Comparison of ENCODE assay signal across 21 cellular contexts in genomic region chr5:1476967-1477310, GRCh38. TPM values are rescaled to one million over a fixed set of nuclear protein-coding genes. Genes with fewer than 3 reads are reported as not detected.
"Had no signal": no experiment of that assay in that cellular context is flagged by ENCODE, and none has a peak within 500 bp of the region (broad histone marks: within the 10 kb centered on the region; RNA-seq: fewer than 3 reads in every experiment).

No MANE protein-coding gene starts in this region.

- H3K27me3 ChIP-seq: foreskin keratinocyte had no signal

- H3K9me3 Mint-ChIP-seq: activated CD4-positive, alpha-beta T cell treated with anti-CD3 and anti-CD28 coated beads, Interleukin-2, amount 10 ng/mL, durations not matched to agents 7 days and 5 days; activated naive CD4-positive, alpha-beta T cell treated with anti-CD3 and anti-CD28 coated beads, Interleukin-2, amount 50 U/mL, for 72 hours; activated T-cell treated with anti-CD3 and anti-CD28 coated beads, Interleukin-2, amount 50 U/mL, for 72 hours; brain; central memory CD8-positive, alpha-beta T cell; naive B cell; WTC11 had no signal

- H3K27ac ChIP-seq: foreskin keratinocyte had no signal

- ATAC-seq: activated naive CD4-positive, alpha-beta T cell treated with anti-CD3 and anti-CD28 coated beads, Interleukin-2, amount 50 U/mL, for 72 hours; activated T-cell treated with anti-CD3 and anti-CD28 coated beads, Interleukin-2, amount 50 U/mL, for 72 hours; foreskin keratinocyte; stimulated activated naive CD8-positive, alpha-beta T cell treated with anti-CD3 and anti-CD28 coated beads, Interleukin-15, Interleukin-2, amounts not matched to agents 100 U/mL and 50 U/mL, for 24 hours; WTC11 had no signal

- H3K4me1 ChIP-seq: foreskin keratinocyte had no signal

- H3K4me3 ChIP-seq: coronary artery, skin epidermis had no signal

- H3K27ac Mint-ChIP-seq: activated CD4-positive, alpha-beta T cell treated with anti-CD3 and anti-CD28 coated beads, Interleukin-2, amount 10 ng/mL, durations not matched to agents 7 days and 5 days; activated naive CD4-positive, alpha-beta T cell treated with anti-CD3 and anti-CD28 coated beads, Interleukin-2, amount 50 U/mL, for 72 hours; activated T-cell treated with anti-CD3 and anti-CD28 coated beads, Interleukin-2, amount 50 U/mL, for 72 hours; brain; WTC11 had no signal

- H3K36me3 Mint-ChIP-seq: activated naive CD4-positive, alpha-beta T cell treated with anti-CD3 and anti-CD28 coated beads, Interleukin-2, amount 50 U/mL, for 72 hours had no signal

- H3K27me3 Mint-ChIP-seq: activated CD4-positive, alpha-beta T cell treated with anti-CD3 and anti-CD28 coated beads, Interleukin-2, amount 10 ng/mL, durations not matched to agents 7 days and 5 days; central memory CD8-positive, alpha-beta T cell; naive B cell had no signal

- H3K4me1 Mint-ChIP-seq: brain had no signal

- H3K4me3 Mint-ChIP-seq: activated CD4-positive, alpha-beta T cell treated with anti-CD3 and anti-CD28 coated beads, Interleukin-2, amount 10 ng/mL, durations not matched to agents 7 days and 5 days; activated T-cell treated with anti-CD3 and anti-CD28 coated beads, Interleukin-2, amount 50 U/mL, for 72 hours; brain; central memory CD8-positive, alpha-beta T cell; naive B cell; WTC11 had no signal

- DNase-seq: activated CD4-positive, alpha-beta T cell treated with anti-CD3 and anti-CD28 coated beads, Interleukin-2, amount 10 ng/mL, durations not matched to agents 7 days and 5 days; activated CD8-positive, alpha-beta memory T cell treated with anti-CD3 and anti-CD28 coated beads, Interleukin-2, amount 50 U/mL, for 48 hours; activated gamma-delta T cell; activated T-cell treated with anti-CD3 and anti-CD28 coated beads, Interleukin-2, amount 50 U/mL, for 72 hours; effector CD8-positive, alpha-beta T cell; foreskin keratinocyte; mammary epithelial cell; naive B cell; retina; stimulated activated CD4-positive, alpha-beta T cell treated with anti-CD3 and anti-CD28 coated beads, Interleukin-4, amount 100 ng/mL, for 4 hours; stimulated activated CD8-positive, alpha-beta memory T cell treated with anti-CD3 and anti-CD28 coated beads, Interleukin-4, amount 100 ng/mL, for 48 hours; stimulated activated naive CD8-positive, alpha-beta T cell treated with anti-CD3 and anti-CD28 coated beads, Interleukin-15, Interleukin-2, amounts not matched to agents 100 U/mL and 50 U/mL, for 24 hours; SW 1271 had no signal

RNA-seq across cellular contexts. Expression of gene SLC6A3, which starts 31.7 kb away (rescaled TPM):
- total RNA-seq: activated naive CD4-positive, alpha-beta T cell treated with anti-CD3 and anti-CD28 coated beads, Interleukin-2, amount 50 U/mL, for 72 hours; activated T-cell treated with anti-CD3 and anti-CD28 coated beads, Interleukin-2, amount 50 U/mL, for 72 hours; foreskin keratinocyte; mammary epithelial cell; mononuclear cell; temporal lobe had no signal
- polyA plus RNA-seq: foreskin keratinocyte, mammary epithelial cell had no signal
